In genomic region chr18:75070235-75070624, GRCh38 we compare ENCODE assay signal across 9 cellular contexts.
DNase-seq lines count a peak whose midpoint lies in the region; ATAC-seq and TF ChIP-seq lines count a peak whose summit lies in the region.
"Had no signal": no experiment of that assay in that cellular context is flagged by ENCODE, and none has a peak within 500 bp of the region (broad histone marks: within the 10 kb centered on the region; RNA-seq: fewer than 3 reads in every experiment).

No MANE protein-coding gene starts in this region.

- no peak for ATAC-seq in GM21381 (IDR thresholded peaks at IDR 0.05; ENCODE audit: unreplicated experiment)
- ATAC-seq in foreskin keratinocyte: no peak
- no peak for ATAC-seq in GM21786 (IDR thresholded peaks at IDR 0.05; ENCODE audit: unreplicated experiment)

- H3K36me3 ChIP-seq in SJSA1 (no peaks in the 10 kb centered on the region), skeletal muscle tissue (ENCODE audit: control insufficient read depth in 3 of 3, insufficient read depth in 3 of 3, low read length in 3 of 3) (no peaks in the 10 kb centered on the region)
- H3K36me3 ChIP-seq: HAP-1 had no signal

- no peak overlapping the region for H3K4me3 Mint-ChIP-seq in chondrocyte (ENCODE audit: unreplicated experiment)

- H3K27ac ChIP-seq in SJSA1 (peak overlapping the region; percentile 40; the same call in 1 of the 2 replicates), epithelial cell of prostate (peak overlapping the region; percentile 73), skeletal muscle tissue (ENCODE audit: low read depth, low read length) (peak overlapping the region; percentile 61), foreskin keratinocyte (no peak overlapping the region)

- TF ChIP-seq CTCF in foreskin keratinocyte (conservative IDR thresholded peaks at IDR 0.05): no peak
- TF ChIP-seq CTCF in chondrocyte (IDR thresholded peaks at IDR 0.05): no peak

- H3K27me3 Mint-ChIP-seq in chondrocyte (ENCODE audit: low read depth): no peaks in the 10 kb centered on the region

- H3K9me3 ChIP-seq in SJSA1 (replicated peaks): no peaks in the 10 kb centered on the region
- peaks cover 0 to 3% (median 0%) of the 10 kb centered on the region in 3 donors for H3K9me3 ChIP-seq in skeletal muscle tissue (ENCODE audit: control insufficient read depth in 3 of 3, low read length in 3 of 3)
- H3K9me3 ChIP-seq: HAP-1 had no signal

- DNase-seq in ELR (ENCODE audit: low read depth) (peak; percentile 2), SJSA1 (ENCODE audit: low read depth in 1 of 2, low spot score in 2 of 2) (no peak), epithelial cell of prostate (ENCODE audit: low read depth, low spot score) (no peak), foreskin keratinocyte (no peak), chondrocyte (ENCODE audit: low spot score) (no peak)

- H3K9ac ChIP-seq in skeletal muscle tissue (ENCODE audit: low read depth in 1 of 3, low read length in 3 of 3): peak overlapping the region in 1 of 3 donors; percentile 19

- H3K4me3 ChIP-seq in SJSA1 (no peak overlapping the region), skeletal muscle tissue (ENCODE audit: low read length in 3 of 3) (peak overlapping the region; percentile 4 to 54 (median 20))
- H3K4me3 ChIP-seq: HAP-1 had no signal

- peaks cover 8% of the 10 kb centered on the region for H3K4me1 Mint-ChIP-seq in chondrocyte (ENCODE audit: low read depth)

- H3K9me3 Mint-ChIP-seq in chondrocyte (ENCODE audit: low read depth): no peaks in the 10 kb centered on the region

- peaks cover 15% of the 10 kb centered on the region for H3K4me1 ChIP-seq in SJSA1 (replicated peaks)
- H3K4me1 ChIP-seq in skeletal muscle tissue (ENCODE audit: control insufficient read depth in 3 of 3, insufficient read depth in 3 of 3, low read length in 3 of 3): peaks cover 0 to 19% (median 14%) of the 10 kb centered on the region in 3 donors
- H3K4me1 ChIP-seq in foreskin keratinocyte: peaks cover 17% of the 10 kb centered on the region

- H3K27ac Mint-ChIP-seq in chondrocyte (ENCODE audit: unreplicated experiment): no peak overlapping the region

- no peaks in the 10 kb centered on the region for H3K36me3 Mint-ChIP-seq in chondrocyte (ENCODE audit: low read depth)

- H3K27me3 ChIP-seq in SJSA1 (replicated peaks) (no peaks in the 10 kb centered on the region), skeletal muscle tissue (ENCODE audit: control insufficient read depth in 3 of 3, insufficient read depth in 3 of 3, low read length in 3 of 3) (no peaks in the 10 kb centered on the region), foreskin keratinocyte (no peaks in the 10 kb centered on the region)
